1 cellular context compared by ENCODE assay signal in genomic region chr7:92758796-92759431, GRCh38.
TF ChIP-seq lines count a peak whose summit lies in the region.

No MANE protein-coding gene starts in this region.

TF ChIP-seq in HEK293, 187 proteins besides CTCF, POLR2A, EP300 and RAD21 (continued from another document):
- TF ChIP-seq PRDM2 (tag by site-specific recombination; IDR thresholded peaks at IDR 0.05; ENCODE audit: borderline replicate concordance) (no peak), PRDM4 (tag by site-specific recombination; IDR thresholded peaks at IDR 0.05) (no peak), ZNF221 (tag by site-specific recombination; IDR thresholded peaks at IDR 0.05; ENCODE audit: borderline replicate concordance) (no peak), ZNF521 (tag by site-specific recombination; IDR thresholded peaks at IDR 0.05) (no peak), ZNF423 (tag by site-specific recombination; IDR thresholded peaks at IDR 0.05) (no peak), ZNF280D (tag by site-specific recombination; IDR thresholded peaks at IDR 0.05) (no peak), ZNF280C (tag by site-specific recombination; IDR thresholded peaks at IDR 0.05) (no peak), MEIS1 (CRISPR knock-in tag; IDR thresholded peaks at IDR 0.05; ENCODE audit: borderline replicate concordance) (0 out of 2 replicates have a peak, but pooled peaks have one; percentile 61), ZSCAN4 (tag by site-specific recombination; IDR thresholded peaks at IDR 0.05) (no peak), PRDM6 (tag by site-specific recombination; IDR thresholded peaks at IDR 0.05) (0 out of 2 replicates have a peak, but pooled peaks have one; percentile 26), ZBTB1 (tag by site-specific recombination; IDR thresholded peaks at IDR 0.05) (no peak), ZSCAN18 (tag by site-specific recombination; IDR thresholded peaks at IDR 0.05) (no peak), ZNF292 (tag by site-specific recombination; IDR thresholded peaks at IDR 0.05; ENCODE audit: borderline replicate concordance, low read depth) (no peak), ZNF24 (tag by site-specific recombination; IDR thresholded peaks at IDR 0.05) (no peak), ZNF404 (tag by site-specific recombination; IDR thresholded peaks at IDR 0.05) (no peak), ZNF350 (tag by site-specific recombination; IDR thresholded peaks at IDR 0.05) (no peak), ZNF701 (tag by site-specific recombination; IDR thresholded peaks at IDR 0.05) (no peak), ZBTB48 (tag by site-specific recombination; IDR thresholded peaks at IDR 0.05) (no peak), RBAK (tag by site-specific recombination; IDR thresholded peaks at IDR 0.05) (no peak), ZNF610 (tag by site-specific recombination; IDR thresholded peaks at IDR 0.05; ENCODE audit: borderline replicate concordance) (no peak), GLI2 (tag by site-specific recombination; IDR thresholded peaks at IDR 0.05; ENCODE audit: borderline replicate concordance, low read depth) (no peak), ZNF19 (tag by site-specific recombination; IDR thresholded peaks at IDR 0.05; ENCODE audit: low read depth) (no peak), ATF2 (tag by site-specific recombination; IDR thresholded peaks at IDR 0.05; ENCODE audit: low read depth) (no peak), SETDB1 (IDR thresholded peaks at IDR 0.05; ENCODE audit: insufficient read length, low read length) (no peak), ZNF202 (tag by site-specific recombination; IDR thresholded peaks at IDR 0.05; ENCODE audit: borderline replicate concordance) (no peak), KLF16 (tag by site-specific recombination; IDR thresholded peaks at IDR 0.05) (no peak), ZNF791 (tag by site-specific recombination; IDR thresholded peaks at IDR 0.05) (no peak)
TF ChIP-seq in HEK293: peak in this region for 8.
